In the genomic region with DNA sequence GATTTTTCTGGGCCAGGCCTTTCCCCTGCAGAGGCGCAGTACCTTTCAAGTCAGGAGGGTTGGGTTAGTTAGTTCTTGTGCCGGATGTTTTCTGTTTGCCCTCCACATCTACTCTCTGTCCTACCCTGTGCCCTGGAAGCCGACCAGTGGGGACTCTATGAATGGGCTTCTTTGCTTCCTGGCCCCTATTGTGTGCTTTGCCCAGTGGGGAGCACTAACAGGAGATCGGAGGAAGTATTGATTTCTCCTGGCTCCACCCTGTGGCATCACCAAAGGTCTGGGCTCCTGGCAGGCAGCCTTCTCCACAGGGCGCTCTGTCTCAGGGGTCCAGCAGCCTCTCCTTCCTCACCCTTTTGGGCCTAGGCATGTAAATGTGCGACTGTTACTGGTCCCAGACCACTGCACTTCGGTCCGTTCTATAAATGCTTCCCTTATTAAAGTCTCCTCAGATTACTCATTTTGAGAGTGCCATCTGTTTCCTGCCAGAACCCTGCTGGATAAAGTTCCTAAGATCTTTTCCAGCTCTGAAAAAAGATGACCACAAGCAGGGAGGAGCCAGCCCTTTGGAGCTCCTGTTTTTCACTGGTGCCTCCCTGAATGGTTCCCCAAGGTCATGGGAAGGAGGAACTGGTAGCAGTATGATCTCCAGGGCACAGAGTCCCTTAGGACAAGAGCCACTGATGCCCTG, we compare ENCODE assay signal across 1 cellular context.
TF ChIP-seq lines count a peak whose summit lies in the region.

No MANE protein-coding gene starts in this region.

TF ChIP-seq in GM23338, 12 proteins besides CTCF, POLR2A, EP300 and RAD21 (continued from another document):
- TF ChIP-seq, protein P1, sequence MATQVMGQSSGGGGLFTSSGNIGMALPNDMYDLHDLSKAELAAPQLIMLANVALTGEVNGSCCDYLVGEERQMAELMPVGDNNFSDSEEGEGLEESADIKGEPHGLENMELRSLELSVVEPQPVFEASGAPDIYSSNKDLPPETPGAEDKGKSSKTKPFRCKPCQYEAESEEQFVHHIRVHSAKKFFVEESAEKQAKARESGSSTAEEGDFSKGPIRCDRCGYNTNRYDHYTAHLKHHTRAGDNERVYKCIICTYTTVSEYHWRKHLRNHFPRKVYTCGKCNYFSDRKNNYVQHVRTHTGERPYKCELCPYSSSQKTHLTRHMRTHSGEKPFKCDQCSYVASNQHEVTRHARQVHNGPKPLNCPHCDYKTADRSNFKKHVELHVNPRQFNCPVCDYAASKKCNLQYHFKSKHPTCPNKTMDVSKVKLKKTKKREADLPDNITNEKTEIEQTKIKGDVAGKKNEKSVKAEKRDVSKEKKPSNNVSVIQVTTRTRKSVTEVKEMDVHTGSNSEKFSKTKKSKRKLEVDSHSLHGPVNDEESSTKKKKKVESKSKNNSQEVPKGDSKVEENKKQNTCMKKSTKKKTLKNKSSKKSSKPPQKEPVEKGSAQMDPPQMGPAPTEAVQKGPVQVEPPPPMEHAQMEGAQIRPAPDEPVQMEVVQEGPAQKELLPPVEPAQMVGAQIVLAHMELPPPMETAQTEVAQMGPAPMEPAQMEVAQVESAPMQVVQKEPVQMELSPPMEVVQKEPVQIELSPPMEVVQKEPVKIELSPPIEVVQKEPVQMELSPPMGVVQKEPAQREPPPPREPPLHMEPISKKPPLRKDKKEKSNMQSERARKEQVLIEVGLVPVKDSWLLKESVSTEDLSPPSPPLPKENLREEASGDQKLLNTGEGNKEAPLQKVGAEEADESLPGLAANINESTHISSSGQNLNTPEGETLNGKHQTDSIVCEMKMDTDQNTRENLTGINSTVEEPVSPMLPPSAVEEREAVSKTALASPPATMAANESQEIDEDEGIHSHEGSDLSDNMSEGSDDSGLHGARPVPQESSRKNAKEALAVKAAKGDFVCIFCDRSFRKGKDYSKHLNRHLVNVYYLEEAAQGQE (IDR thresholded peaks at IDR 0.05; ENCODE audit: unreplicated experiment) = no peak
- TF ChIP-seq CREB1 (CRISPR knock-in tag; IDR thresholded peaks at IDR 0.05; ENCODE audit: low read depth) = no peak
- no peak for TF ChIP-seq STAT1 (IDR thresholded peaks at IDR 0.05; ENCODE audit: unreplicated experiment)
